Comparison of ENCODE assay signal across 9 cellular contexts in genomic region chr10:20093600-20093999, GRCh38.
"Had no signal": no experiment of that assay in that cellular context is flagged by ENCODE, and none has a peak within 500 bp of the region (broad histone marks: within the 10 kb centered on the region; RNA-seq: fewer than 3 reads in every experiment).

No MANE protein-coding gene starts in this region.

- H3K9ac ChIP-seq: GM23248 had no signal

- H3K9me3 ChIP-seq: HAP-1 had no signal

- DNase-seq: GM23248, GOT3, H7, HFFc6, IMR-90 had no signal

- H3K27ac Mint-ChIP-seq: HFFc6 had no signal

- H3K4me3 ChIP-seq: GM23248, HAP-1, K562 had no signal

- FAIRE-seq: K562 had no signal

- H2AFZ ChIP-seq: GM23248 had no signal

- H3K27ac ChIP-seq: GM23248, HL-60 had no signal

- H3K36me3 ChIP-seq: HAP-1 had no signal

- H3K4me1 ChIP-seq: HAP-1 had no signal

- H3K4me3 Mint-ChIP-seq: HFFc6 had no signal

- ATAC-seq: HCT116, K562 had no signal
